26 cellular contexts compared by ENCODE assay signal in the genomic region with DNA sequence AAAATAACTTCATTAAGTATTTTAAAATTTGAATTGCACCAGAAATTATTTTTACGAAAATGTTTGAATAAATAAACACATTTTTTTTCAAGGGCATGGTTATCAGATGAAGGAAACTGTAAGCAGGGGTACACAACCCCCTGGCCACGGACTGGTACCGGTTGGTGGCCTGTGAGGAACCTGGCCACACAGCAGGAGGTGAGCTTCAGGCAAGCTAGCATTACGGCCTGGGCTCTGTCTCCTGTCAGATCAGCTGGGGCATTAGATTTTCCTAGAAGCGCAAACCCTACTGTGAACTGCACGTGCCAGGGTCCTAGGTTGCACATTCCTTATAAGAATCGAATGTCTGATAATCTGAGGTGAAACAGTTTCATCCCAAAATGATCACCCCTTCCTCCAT.
"Had no signal": no experiment of that assay in that cellular context is flagged by ENCODE, and none has a peak within 500 bp of the region (broad histone marks: within the 10 kb centered on the region; RNA-seq: fewer than 3 reads in every experiment).

No MANE protein-coding gene starts in this region.

- H3K4me3 Mint-ChIP-seq: activated CD4-positive, alpha-beta memory T cell treated with anti-CD3 and anti-CD28 coated beads for 36 hours; activated CD4-positive, alpha-beta T cell treated with anti-CD3 and anti-CD28 coated beads, Interleukin-2, amount 10 ng/mL, durations not matched to agents 24 days and 14 days; activated CD8-positive, alpha-beta memory T cell treated with anti-CD3 and anti-CD28 coated beads, Interleukin-2, amount 10 ng/mL, durations not matched to agents 7 days and 5 days; activated CD8-positive, alpha-beta T cell treated with anti-CD3 and anti-CD28 coated beads, Interleukin-2, amount 10 ng/mL, durations not matched to agents 7 days and 5 days; activated naive CD4-positive, alpha-beta T cell treated with anti-CD3 and anti-CD28 coated beads for 36 hours; activated naive CD4-positive, alpha-beta T cell treated with anti-CD3 and anti-CD28 coated beads, Interleukin-2, amount 50 U/mL, for 24 hours; activated naive CD8-positive, alpha-beta T cell treated with anti-CD3 and anti-CD28 coated beads for 36 hours; activated naive CD8-positive, alpha-beta T cell treated with anti-CD3 and anti-CD28 coated beads, Interleukin-2, amount 50 U/mL, for 24 hours; activated T-helper 1 cell treated with anti-CD3 and anti-CD28 coated beads, Interleukin-12 subunit alpha, Interleukin-12 subunit beta, Interleukin-2, Interleukin-4 antibody, amounts not matched to agents 30 ng/mL and 10 ng/mL and 1 ng/mL, durations not matched to agents 14 hours and 24 hours and 36 hours; T-helper 17 cell; T-helper 2 cell treated with Interferon-gamma antibody and Interleukin-4, amounts not matched to agents 5 μg/mL and 100 μg/mL, for 36 hours had no signal

- H3K4me1 ChIP-seq: adrenal gland, body of pancreas had no signal

- H3K36me3 Mint-ChIP-seq: activated CD4-positive, alpha-beta memory T cell treated with anti-CD3 and anti-CD28 coated beads for 36 hours; activated CD8-positive, alpha-beta memory T cell treated with anti-CD3 and anti-CD28 coated beads, Interleukin-2, amount 10 ng/mL, durations not matched to agents 7 days and 5 days; activated naive CD4-positive, alpha-beta T cell treated with anti-CD3 and anti-CD28 coated beads, Interleukin-2, amount 50 U/mL, for 24 hours; activated naive CD8-positive, alpha-beta T cell treated with anti-CD3 and anti-CD28 coated beads for 36 hours had no signal

- H3K27me3 Mint-ChIP-seq: activated CD4-positive, alpha-beta memory T cell treated with anti-CD3 and anti-CD28 coated beads for 36 hours; activated CD4-positive, alpha-beta T cell treated with anti-CD3 and anti-CD28 coated beads, Interleukin-2, amount 10 ng/mL, durations not matched to agents 24 days and 14 days; activated CD8-positive, alpha-beta memory T cell treated with anti-CD3 and anti-CD28 coated beads, Interleukin-2, amount 10 ng/mL, durations not matched to agents 7 days and 5 days; activated naive CD4-positive, alpha-beta T cell treated with anti-CD3 and anti-CD28 coated beads, Interleukin-2, amount 50 U/mL, for 24 hours; activated naive CD8-positive, alpha-beta T cell treated with anti-CD3 and anti-CD28 coated beads for 36 hours; activated naive CD8-positive, alpha-beta T cell treated with anti-CD3 and anti-CD28 coated beads, Interleukin-2, amount 50 U/mL, for 24 hours; T-helper 17 cell had no signal

- H3K4me1 Mint-ChIP-seq: activated CD4-positive, alpha-beta T cell treated with anti-CD3 and anti-CD28 coated beads, Interleukin-2, amount 10 ng/mL, durations not matched to agents 24 days and 14 days; activated CD8-positive, alpha-beta memory T cell treated with anti-CD3 and anti-CD28 coated beads, Interleukin-2, amount 10 ng/mL, durations not matched to agents 7 days and 5 days; activated naive CD4-positive, alpha-beta T cell treated with anti-CD3 and anti-CD28 coated beads, Interleukin-2, amount 50 U/mL, for 24 hours; activated naive CD8-positive, alpha-beta T cell treated with anti-CD3 and anti-CD28 coated beads for 36 hours; activated naive CD8-positive, alpha-beta T cell treated with anti-CD3 and anti-CD28 coated beads, Interleukin-2, amount 50 U/mL, for 24 hours; T-helper 17 cell had no signal

- H3K9me3 ChIP-seq: adrenal gland, body of pancreas had no signal

- H3K27me3 ChIP-seq: adrenal gland, body of pancreas had no signal

- H3K27ac Mint-ChIP-seq: activated CD4-positive, alpha-beta memory T cell treated with anti-CD3 and anti-CD28 coated beads for 36 hours; activated CD4-positive, alpha-beta T cell treated with anti-CD3 and anti-CD28 coated beads, Interleukin-2, amount 10 ng/mL, durations not matched to agents 24 days and 14 days; activated CD8-positive, alpha-beta memory T cell treated with anti-CD3 and anti-CD28 coated beads, Interleukin-2, amount 10 ng/mL, durations not matched to agents 7 days and 5 days; activated CD8-positive, alpha-beta T cell treated with anti-CD3 and anti-CD28 coated beads, Interleukin-2, amount 10 ng/mL, durations not matched to agents 7 days and 5 days; activated naive CD4-positive, alpha-beta T cell treated with anti-CD3 and anti-CD28 coated beads for 36 hours; activated naive CD4-positive, alpha-beta T cell treated with anti-CD3 and anti-CD28 coated beads, Interleukin-2, amount 50 U/mL, for 24 hours; activated naive CD8-positive, alpha-beta T cell treated with anti-CD3 and anti-CD28 coated beads for 36 hours; activated naive CD8-positive, alpha-beta T cell treated with anti-CD3 and anti-CD28 coated beads, Interleukin-2, amount 50 U/mL, for 24 hours; activated T-helper 1 cell treated with anti-CD3 and anti-CD28 coated beads, Interleukin-12 subunit alpha, Interleukin-12 subunit beta, Interleukin-2, Interleukin-4 antibody, amounts not matched to agents 30 ng/mL and 10 ng/mL and 1 ng/mL, durations not matched to agents 14 hours and 24 hours and 36 hours; activated T-helper 2 cell treated with anti-CD3 and anti-CD28 coated beads, Interferon-gamma antibody, Interleukin-2, Interleukin-4, amounts not matched to agents 10 μg/mL and 5 μg/mL and 100 μg/mL, durations not matched to agents 14 hours and 24 hours and 36 hours; T-helper 17 cell; T-helper 2 cell treated with Interferon-gamma antibody and Interleukin-4, amounts not matched to agents 5 μg/mL and 100 μg/mL, for 36 hours had no signal

- H3K36me3 ChIP-seq: adrenal gland, WERI-Rb-1 had no signal

- H3K27ac ChIP-seq: adrenal gland, body of pancreas, WERI-Rb-1 had no signal

- H3K9me3 Mint-ChIP-seq: activated CD4-positive, alpha-beta T cell treated with anti-CD3 and anti-CD28 coated beads, Interleukin-2, amount 10 ng/mL, durations not matched to agents 24 days and 14 days had no signal

- H3K4me3 ChIP-seq: adrenal gland, body of pancreas had no signal

- DNase-seq: activated CD4-positive, alpha-beta memory T cell treated with anti-CD3 and anti-CD28 coated beads for 36 hours; activated CD4-positive, alpha-beta T cell treated with anti-CD3 and anti-CD28 coated beads, Interleukin-2, amount 10 ng/mL, durations not matched to agents 24 days and 14 days; activated CD8-positive, alpha-beta memory T cell treated with anti-CD3 and anti-CD28 coated beads, Interleukin-2, amount 10 ng/mL, durations not matched to agents 7 days and 5 days; activated CD8-positive, alpha-beta memory T cell treated with anti-CD3 and anti-CD28 coated beads, Interleukin-2, amount 50 U/mL, for 4 hours; activated CD8-positive, alpha-beta T cell treated with anti-CD3 and anti-CD28 coated beads, Interleukin-2, amount 10 ng/mL, durations not matched to agents 7 days and 5 days; activated effector memory CD4-positive, alpha-beta T cell treated with anti-CD3 and anti-CD28 coated beads, Interleukin-2, amount 50 U/mL, for 16 hours; activated naive CD4-positive, alpha-beta T cell treated with anti-CD3 and anti-CD28 coated beads for 36 hours; activated naive CD8-positive, alpha-beta T cell treated with anti-CD3 and anti-CD28 coated beads for 36 hours; activated naive CD8-positive, alpha-beta T cell treated with anti-CD3 and anti-CD28 coated beads, Interleukin-2, amount 50 U/mL, for 24 hours; activated T-cell treated with anti-CD3 and anti-CD28 coated beads, Interleukin-2, amount 50 U/mL, for 1 hour; activated T-cell treated with anti-CD3 and anti-CD28 coated beads, Interleukin-2, amount 50 U/mL, for 48 hours; adrenal gland; amygdala; aorta; body of pancreas; caudate nucleus; effector CD8-positive, alpha-beta T cell; foreskin fibroblast; T-helper 1 cell; T-helper 17 cell; T1000; WERI-Rb-1 had no signal
